Comparison of ENCODE assay signal across 12 cellular contexts in genomic region chr6:25122622-25123237, GRCh38.
DNase-seq lines count a peak whose midpoint lies in the region; ATAC-seq and TF ChIP-seq lines count a peak whose summit lies in the region.
"Had no signal": no experiment of that assay in that cellular context is flagged by ENCODE, and none has a peak within 500 bp of the region (broad histone marks: within the 10 kb centered on the region; RNA-seq: fewer than 3 reads in every experiment).

No MANE protein-coding gene starts in this region.

- ATAC-seq in left colon (peak; percentile 82), GM19324 (IDR thresholded peaks at IDR 0.05; ENCODE audit: low FRiP score, unreplicated experiment) (no peak)
- ATAC-seq: naive thymus-derived CD4-positive, alpha-beta T cell had no signal

- TF ChIP-seq EP300 in transverse colon (IDR thresholded peaks at IDR 0.05; ENCODE audit: low read depth), result no peak

- H3K27me3 ChIP-seq in breast epithelium (no peaks in the 10 kb centered on the region), mammary epithelial cell (ENCODE audit: insufficient read depth, low read length) (no peaks in the 10 kb centered on the region), transverse colon (no peaks in the 10 kb centered on the region)

- CTCF ChIA-PET in mammary epithelial cell (lab: Charles Lee; ENCODE audit: low non-redundant PET), result no interaction called here

- no peaks in the 10 kb centered on the region for H3K79me2 ChIP-seq in mammary epithelial cell (ENCODE audit: insufficient read depth, low read length)

- no peaks in the 10 kb centered on the region for H4K20me1 ChIP-seq in mammary epithelial cell (ENCODE audit: insufficient read depth, low read length)

- no peak for TF ChIP-seq POLR2A in breast epithelium (IDR thresholded peaks at IDR 0.05)
- TF ChIP-seq POLR2A in transverse colon (IDR thresholded peaks at IDR 0.05), result no peak

- no TSS peak for BruUV-seq in mammary epithelial cell (replicated peaks; lab: Mats Ljungman, UMichigan)

- H3K4me1 ChIP-seq in breast epithelium, result no peaks in the 10 kb centered on the region
- H3K4me1 ChIP-seq in mammary epithelial cell (ENCODE audit: insufficient read depth, low read length), result no peaks in the 10 kb centered on the region
- peaks cover 4 to 67% (median 15%) of the 10 kb centered on the region in 4 donors for H3K4me1 ChIP-seq in transverse colon
- H3K4me1 ChIP-seq: Caco-2 had no signal

- in situ Hi-C loops in mammary epithelial cell (cut with MboI; ENCODE audit: low sequenced_read_pairs in 2 of 2) (no loop called here), transverse colon (cut with MboI; ENCODE audit: low pct_ligation_motif_present in 1 of 4, low pct_unique_long_range_greater_than_20kb in 1 of 4, low sequenced_read_pairs in 3 of 4) (no loop called here)

- H3K4me3 ChIP-seq in breast epithelium (no peak overlapping the region), mammary epithelial cell (replicated peaks in 1 of 3; ENCODE audit: insufficient read depth in 1 of 3, low read depth in 2 of 3, low read length in 3 of 3) (no peak overlapping the region), transverse colon (no peak overlapping the region)

- intact Hi-C loops in breast epithelium (cut with DNase I; ENCODE audit: low total_unique reads) (no loop called here), mammary epithelial cell (cut with micrococcal nuclease) (no loop called here), left colon (cut with DNase I, micrococcal nuclease) (no loop called here), transverse colon (cut with DNase I; ENCODE audit: low total_unique reads) (no loop called here)

- H3K36me3 ChIP-seq in breast epithelium (no peaks in the 10 kb centered on the region), mammary epithelial cell (ENCODE audit: insufficient read depth, low read length) (no peaks in the 10 kb centered on the region), transverse colon (peaks cover 0 to 5% (median 0%) of the 10 kb centered on the region in 4 donors)

- no peak for DNase-seq in breast epithelium (ENCODE audit: low spot score in 2 of 2)
- no peak for DNase-seq in mammary epithelial cell
- peak; percentile 96 for DNase-seq in NCI-H748 (lab: John Stamatoyannopoulos, UW; ENCODE audit: unreplicated experiment)
- peak; percentile 34 to 51 for DNase-seq in left colon
- DNase-seq in transverse colon, result peak; percentile 51
- no peak for DNase-seq in NCI-H82 treated with DMSO at 0.1 percent for 48 hours (lab: John Stamatoyannopoulos, UW; ENCODE audit: unreplicated experiment)
- no peak for DNase-seq in stimulated activated CD4-positive, alpha-beta T cell treated with anti-CD3 and anti-CD28 coated beads, Interleukin-4, amount 100 ng/mL, for 4 hours
- DNase-seq: activated CD4-positive, alpha-beta T cell treated with anti-CD3 and anti-CD28 coated beads, Interleukin-2, amount 10 ng/mL, durations not matched to agents 7 days and 5 days; Caco-2; naive thymus-derived CD4-positive, alpha-beta T cell; NCI-H524 had no signal

- no peak overlapping the region for H3K9ac ChIP-seq in mammary epithelial cell (ENCODE audit: insufficient read depth, low read length)

- 97% methylated on average over 3 of the region's 3 CpGs for WGBS in mammary epithelial cell (ENCODE audit: low coverage, missing lambda C conversion rate)
- WGBS in transverse colon (ENCODE audit: low coverage in 1 of 2), 2 donors, result 27 to 38% methylated on average over 2 to 3 of the region's 3 CpGs

- H2AFZ ChIP-seq in mammary epithelial cell (ENCODE audit: low read depth, low read length), result no peak overlapping the region

- dilution Hi-C loops in mammary epithelial cell (cut with HindIII; ENCODE audit: low sequenced_read_pairs), result no loop called here

- no peaks in the 10 kb centered on the region for H3K9me3 ChIP-seq in breast epithelium
- H3K9me3 ChIP-seq in mammary epithelial cell (replicated peaks; ENCODE audit: insufficient read depth, low read length), result no peaks in the 10 kb centered on the region
- H3K9me3 ChIP-seq in transverse colon, result no peaks in the 10 kb centered on the region
- H3K9me3 ChIP-seq: Caco-2 had no signal

- no peak overlapping the region for H3K4me2 ChIP-seq in mammary epithelial cell (ENCODE audit: insufficient read depth, low read depth, low read length)

- H3K27ac ChIP-seq in breast epithelium (peak overlapping the region; percentile 59 to 73), mammary epithelial cell (ENCODE audit: insufficient read depth, low read depth, low read length) (no peak overlapping the region), transverse colon (peak overlapping the region; percentile 57 to 67 (median 66))

- TF ChIP-seq CTCF in breast epithelium (IDR thresholded peaks at IDR 0.05) (no peak), mammary epithelial cell (conservative IDR thresholded peaks at IDR 0.05 in 1 of 2, IDR thresholded peaks at IDR 0.05 in 1 of 2; ENCODE audit: extremely low read depth in 1 of 2, insufficient read depth in 1 of 2, low read depth in 1 of 2, low read length in 2 of 2) (no peak), transverse colon (IDR thresholded peaks at IDR 0.05) (no peak)

Comparison
In these comparisons a context has a peak if more than half of its experiments do, and no peak if none do; other contexts are left out.
1. DNase-seq: peak in NCI-H748 (single experiment), left colon (2 of 2) and transverse colon (single experiment); none in breast epithelium (0 of 2), mammary epithelial cell (single experiment), NCI-H82 treated with DMSO at 0.1 percent for 48 hours (single experiment) and stimulated activated CD4-positive, alpha-beta T cell treated with anti-CD3 and anti-CD28 coated beads, Interleukin-4, amount 100 ng/mL, for 4 hours (0 of 2).